1 cellular context compared by ENCODE assay signal in genomic region chr1:18716112-18716784, GRCh38.
TF ChIP-seq lines count a peak whose summit lies in the region.

No MANE protein-coding gene starts in this region.

TF ChIP-seq in GM23338, 12 proteins besides CTCF, POLR2A, EP300 and RAD21:
- TF ChIP-seq ZNF462 (CRISPR knock-in tag; IDR thresholded peaks at IDR 0.05), result no peak
- no peak for TF ChIP-seq NANOG (IDR thresholded peaks at IDR 0.05; ENCODE audit: borderline replicate concordance)
- no peak for TF ChIP-seq EZH2phosphoT487 (IDR thresholded peaks at IDR 0.05; ENCODE audit: unreplicated experiment)
- no peak for TF ChIP-seq POLR2AphosphoS5 (IDR thresholded peaks at IDR 0.05; ENCODE audit: low read depth)
- TF ChIP-seq ZNF331 (CRISPR knock-in tag; IDR thresholded peaks at IDR 0.05; ENCODE audit: low read depth), result no peak
- no peak for TF ChIP-seq ETS1 (IDR thresholded peaks at IDR 0.05)
- no peak for TF ChIP-seq REST (IDR thresholded peaks at IDR 0.05; ENCODE audit: unreplicated experiment)
- TF ChIP-seq STAT1 (IDR thresholded peaks at IDR 0.05; ENCODE audit: unreplicated experiment), result no peak
- no peak for TF ChIP-seq CREB1 (CRISPR knock-in tag; IDR thresholded peaks at IDR 0.05; ENCODE audit: low read depth)
- TF ChIP-seq ZNF114 (CRISPR knock-in tag; IDR thresholded peaks at IDR 0.05), result no peak
- no peak for TF ChIP-seq EZH2 (IDR thresholded peaks at IDR 0.05; ENCODE audit: low read depth, unreplicated experiment)
- no peak for TF ChIP-seq JUNB (IDR thresholded peaks at IDR 0.05; ENCODE audit: unreplicated experiment)
TF ChIP-seq in GM23338: peak in this region for 0.
